13 cellular contexts compared by ENCODE assay signal in genomic region chr10:44961231-44961571, GRCh38. TPM values are rescaled to one million over a fixed set of nuclear protein-coding genes. Genes with fewer than 3 reads are reported as not detected.
DNase-seq lines count a peak whose midpoint lies in the region; ATAC-seq and TF ChIP-seq lines count a peak whose summit lies in the region.
"Had no signal": no experiment of that assay in that cellular context is flagged by ENCODE, and none has a peak within 500 bp of the region (broad histone marks: within the 10 kb centered on the region; RNA-seq: fewer than 3 reads in every experiment).

No MANE protein-coding gene starts in this region.

- peak overlapping the region; percentile 36; the same call in 1 of the 2 replicates for H3K9ac ChIP-seq in BLaER1
- H3K9ac ChIP-seq in MM.1S (ENCODE audit: low read length): peak overlapping the region; percentile 86

- H3K36me3 Mint-ChIP-seq in osteocyte (ENCODE audit: unreplicated experiment): peaks cover 2% of the 10 kb centered on the region

- no peak for TF ChIP-seq CTCF in MM.1S (IDR thresholded peaks at IDR 0.05; ENCODE audit: low read length)
- TF ChIP-seq CTCF in heart left ventricle (IDR thresholded peaks at IDR 0.05): no peak
- no peak for TF ChIP-seq CTCF in osteocyte (IDR thresholded peaks at IDR 0.05)

- no peaks in the 10 kb centered on the region for H3K9me2 ChIP-seq in MM.1S (replicated peaks; ENCODE audit: insufficient read depth, low read length)

- H3K4me1 Mint-ChIP-seq in osteocyte (ENCODE audit: unreplicated experiment): peaks cover 67% of the 10 kb centered on the region

- H3K4me1 ChIP-seq in BLaER1: peaks cover 85% of the 10 kb centered on the region
- H3K4me1 ChIP-seq in MM.1S (ENCODE audit: low read length): peaks cover 57% of the 10 kb centered on the region
- H3K4me1 ChIP-seq in heart left ventricle: peaks cover 19 to 93% (median 73%) of the 10 kb centered on the region in 12 donors

- 26 to 57% (median 34%) methylated on average over 4 of the region's 4 CpGs for WGBS in heart left ventricle, 4 donors

- H3K9me3 ChIP-seq in BLaER1: peaks cover 9% of the 10 kb centered on the region
- H3K9me3 ChIP-seq in MM.1S (replicated peaks; ENCODE audit: insufficient read depth, low read length): no peaks in the 10 kb centered on the region
- peaks cover 0 to 6% (median 0%) of the 10 kb centered on the region in 12 donors for H3K9me3 ChIP-seq in heart left ventricle

- H3K4me3 ChIP-seq in BLaER1 (no peak overlapping the region), MM.1S (ENCODE audit: low read length) (peak overlapping the region; percentile 93), heart left ventricle (peak overlapping the region; percentile 12 to 90 (median 76))

- no peaks in the 10 kb centered on the region for H4K20me1 ChIP-seq in BLaER1
- H4K20me1 ChIP-seq in MM.1S (ENCODE audit: insufficient read depth, low read length): no peaks in the 10 kb centered on the region

- H3K9me3 Mint-ChIP-seq in osteocyte (ENCODE audit: unreplicated experiment): peaks cover 4% of the 10 kb centered on the region

- no peak overlapping the region for H3K27ac Mint-ChIP-seq in osteocyte (ENCODE audit: unreplicated experiment)

- DNase-seq in MM.1S (no peak), heart left ventricle (peak in 1 of 5 donors; percentile 11), osteocyte (ENCODE audit: extremely low spot score, unreplicated experiment) (no peak), nucleus accumbens (lab: John Stamatoyannopoulos, UW) (no peak), hypothalamus (lab: John Stamatoyannopoulos, UW) (no peak)
- no peak for DNase-seq in activated T-cell treated with anti-CD3 and anti-CD28 coated beads, Interleukin-2, amount 50 U/mL, for 1 hour
- DNase-seq: activated CD4-positive, alpha-beta T cell treated with anti-CD3 and anti-CD28 coated beads for 4 hours; amniotic stem cell; NCI-H2227 treated with DMSO at 0.1 percent for 48 hours had no signal

- H2AFZ ChIP-seq in MM.1S (ENCODE audit: low read length): peak overlapping the region; percentile 24; the same call in 1 of the 2 replicates

- H3K4me3 Mint-ChIP-seq in osteocyte (ENCODE audit: unreplicated experiment): peak overlapping the region; percentile 1

- no peak overlapping the region for H3K27ac ChIP-seq in BLaER1
- H3K27ac ChIP-seq in MM.1S (ENCODE audit: low read length): peak overlapping the region; percentile 87
- H3K27ac ChIP-seq in heart left ventricle: peak overlapping the region; percentile 83 to 98 (median 94)

- H3F3A ChIP-seq in MM.1S (ENCODE audit: insufficient read depth, low read length): peaks cover 56% of the 10 kb centered on the region

- H3K36me3 ChIP-seq in BLaER1 (peaks cover 8% of the 10 kb centered on the region), MM.1S (replicated peaks; ENCODE audit: insufficient read depth, low read length) (no peaks in the 10 kb centered on the region), heart left ventricle (peaks cover 0 to 4% (median 0%) of the 10 kb centered on the region in 9 donors)

- H3K79me2 ChIP-seq in MM.1S (ENCODE audit: low read length): peaks cover 78% of the 10 kb centered on the region

- intact Hi-C loops in heart left ventricle (cut with DNase I): no loop called here

- no peak for TF ChIP-seq POLR2A in heart left ventricle (IDR thresholded peaks at IDR 0.05)

- no peaks in the 10 kb centered on the region for H3K27me3 ChIP-seq in BLaER1
- H3K27me3 ChIP-seq in MM.1S (replicated peaks; ENCODE audit: insufficient read depth, low read length): no peaks in the 10 kb centered on the region
- no peaks in the 10 kb centered on the region for H3K27me3 ChIP-seq in heart left ventricle

- no peaks in the 10 kb centered on the region for H3K27me3 Mint-ChIP-seq in osteocyte (ENCODE audit: unreplicated experiment)

- ATAC-seq in heart left ventricle: no peak
- ATAC-seq in HG03097 (IDR thresholded peaks at IDR 0.05; ENCODE audit: low FRiP score, unreplicated experiment): no peak

- H3K4me2 ChIP-seq in BLaER1 (peak overlapping the region; percentile 98), MM.1S (ENCODE audit: low read depth, low read length) (peak overlapping the region; percentile 97)

RNA-seq across cellular contexts. Expression of gene RASSF4, which starts 1.6 kb away (rescaled TPM):
- total RNA-seq in heart left ventricle (100 to 1,000 TPM in 4 of 9 donors, 10 to 100 TPM in 5; 64.4 to 125 (median 89.5) TPM), osteocyte (11.7 and 11.8 TPM in 2 replicates)
- 10 to 100 TPM; 48.3 to 66.2 TPM for polyA plus RNA-seq in heart left ventricle

RNA-seq across cellular contexts. Expression of gene DEPP1, which starts 17.4 kb away (rescaled TPM):
- total RNA-seq in heart left ventricle: 10 to 100 TPM; 11.0 to 76.5 (median 22.7) TPM
- polyA plus RNA-seq in heart left ventricle: 10 to 100 TPM; 19.1 to 37.9 TPM
- total RNA-seq in osteocyte: 10.3 and 10.4 TPM in 2 replicates

RNA-seq across cellular contexts. Expression of gene ZNF22, which starts 39.5 kb away (rescaled TPM):
- total RNA-seq in heart left ventricle: 10 to 100 TPM; 12.7 to 16.8 (median 14.6) TPM
- polyA plus RNA-seq in heart left ventricle: 10 to 100 TPM; 12.6 to 17.5 TPM
- 22.9 and 23.4 TPM in 2 replicates for total RNA-seq in osteocyte

RNA-seq across cellular contexts. Expression of gene TMEM72, which starts 50.1 kb away (rescaled TPM):
- total RNA-seq in heart left ventricle: under 1 TPM in 2 of 9 donors, not detected in 7; 0.15 to 0.27 TPM
- polyA plus RNA-seq in heart left ventricle: not detected
- total RNA-seq in osteocyte: not detected in 2 replicates
- total RNA-seq: lung microvascular endothelial cell, RPMI7951 had no signal
